ENCODE assay signal across 21 cellular contexts in the genomic region with DNA sequence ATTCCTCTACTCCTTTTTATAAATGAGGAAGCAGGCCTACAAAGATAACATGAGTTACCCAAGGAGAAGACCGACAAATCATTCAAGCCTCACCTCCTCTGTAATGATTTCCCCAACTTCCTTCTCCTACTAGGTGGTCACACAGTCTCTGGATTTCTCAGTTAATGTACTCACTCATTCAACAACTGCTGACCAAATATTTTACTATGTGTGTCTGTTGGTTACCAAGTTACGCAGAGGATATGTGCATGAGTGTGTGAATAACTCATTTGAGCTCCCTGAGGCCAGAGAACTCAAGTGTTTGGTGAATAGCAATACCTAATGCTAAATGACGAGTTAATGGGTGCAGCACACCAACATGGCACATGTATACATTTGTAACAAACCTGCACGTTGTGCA. TPM values are rescaled to one million over a fixed set of nuclear protein-coding genes. Genes with fewer than 3 reads are reported as not detected.
DNase-seq lines count a peak whose midpoint lies in the region; ATAC-seq lines count a peak whose summit lies in the region.
"Had no signal": no experiment of that assay in that cellular context is flagged by ENCODE, and none has a peak within 500 bp of the region (broad histone marks: within the 10 kb centered on the region; RNA-seq: fewer than 3 reads in every experiment).

No MANE protein-coding gene starts in this region.

- H3K36me3 Mint-ChIP-seq in central memory CD8-positive, alpha-beta T cell (ENCODE audit: insufficient read depth), result peaks cover 2% of the 10 kb centered on the region
- peaks cover 0 to 2% of the 10 kb centered on the region in 2 donors for H3K36me3 Mint-ChIP-seq in stimulated activated naive B cell treated with anti-CD40 and anti-IgM and Interleukin-4, amounts not matched to agents 10 μg/mL and 1 μg/mL and 100 μg/mL, for 72 hours

- no peaks in the 10 kb centered on the region for H3K9me3 Mint-ChIP-seq in stimulated activated naive CD8-positive, alpha-beta T cell treated with anti-CD3 and anti-CD28 coated beads, Interleukin-15, amount 100 ng/mL, for 72 hours
- no peaks in the 10 kb centered on the region for H3K9me3 Mint-ChIP-seq in central memory CD8-positive, alpha-beta T cell
- H3K9me3 Mint-ChIP-seq in stimulated activated naive B cell treated with anti-CD40 and anti-IgM and Interleukin-4, amounts not matched to agents 10 μg/mL and 1 μg/mL and 100 μg/mL, for 72 hours, result no peaks in the 10 kb centered on the region
- H3K9me3 Mint-ChIP-seq: activated naive CD4-positive, alpha-beta T cell treated with anti-CD3 and anti-CD28 coated beads, Interleukin-2, amount 50 U/mL, for 24 hours; HFFc6; T-helper 2 cell treated with Interferon-gamma antibody and Interleukin-4, amounts not matched to agents 5 μg/mL and 100 μg/mL, for 36 hours; WTC11 had no signal

- peak; percentile 56 for ATAC-seq in stimulated activated naive CD8-positive, alpha-beta T cell treated with anti-CD3 and anti-CD28 coated beads, Interleukin-15, amount 100 ng/mL, for 72 hours
- ATAC-seq in stimulated activated naive CD8-positive, alpha-beta T cell treated with anti-CD3 and anti-CD28 coated beads, Interleukin-15, Interleukin-2, amounts not matched to agents 100 U/mL and 50 U/mL, for 24 hours, result no peak
- ATAC-seq in central memory CD8-positive, alpha-beta T cell (replicated peaks; ENCODE audit: extremely low read depth, poor library complexity, severe bottlenecking), result no peak
- ATAC-seq in stimulated activated naive B cell treated with anti-CD40 and anti-IgM and Interleukin-4, amounts not matched to agents 10 μg/mL and 1 μg/mL and 100 μg/mL, for 72 hours (replicated peaks), result peak; percentile 41 to 57
- no peak for ATAC-seq in HG02678 (IDR thresholded peaks at IDR 0.05; ENCODE audit: unreplicated experiment)
- no peak for ATAC-seq in HG03469 (IDR thresholded peaks at IDR 0.05; ENCODE audit: unreplicated experiment)
- ATAC-seq: WTC11 had no signal

- no peak overlapping the region for H3K27ac Mint-ChIP-seq in stimulated activated naive CD8-positive, alpha-beta T cell treated with anti-CD3 and anti-CD28 coated beads, Interleukin-15, amount 100 ng/mL, for 72 hours
- H3K27ac Mint-ChIP-seq in central memory CD8-positive, alpha-beta T cell (ENCODE audit: low read depth), result peak overlapping the region; percentile 75
- H3K27ac Mint-ChIP-seq in stimulated activated naive B cell treated with anti-CD40 and anti-IgM and Interleukin-4, amounts not matched to agents 10 μg/mL and 1 μg/mL and 100 μg/mL, for 72 hours, result no peak overlapping the region
- H3K27ac Mint-ChIP-seq: activated naive CD4-positive, alpha-beta T cell treated with anti-CD3 and anti-CD28 coated beads, Interleukin-2, amount 50 U/mL, for 24 hours; brain; HFFc6; T-helper 2 cell treated with Interferon-gamma antibody and Interleukin-4, amounts not matched to agents 5 μg/mL and 100 μg/mL, for 36 hours; WTC11 had no signal

- peaks cover 46% of the 10 kb centered on the region for H3K4me1 Mint-ChIP-seq in stimulated activated naive CD8-positive, alpha-beta T cell treated with anti-CD3 and anti-CD28 coated beads, Interleukin-15, amount 100 ng/mL, for 72 hours
- peaks cover 37% of the 10 kb centered on the region for H3K4me1 Mint-ChIP-seq in central memory CD8-positive, alpha-beta T cell
- peaks cover 1 to 12% of the 10 kb centered on the region in 2 donors for H3K4me1 Mint-ChIP-seq in stimulated activated naive B cell treated with anti-CD40 and anti-IgM and Interleukin-4, amounts not matched to agents 10 μg/mL and 1 μg/mL and 100 μg/mL, for 72 hours

- H3K4me3 Mint-ChIP-seq in stimulated activated naive CD8-positive, alpha-beta T cell treated with anti-CD3 and anti-CD28 coated beads, Interleukin-15, amount 100 ng/mL, for 72 hours, result no peak overlapping the region
- H3K4me3 Mint-ChIP-seq in central memory CD8-positive, alpha-beta T cell, result no peak overlapping the region
- H3K4me3 Mint-ChIP-seq in stimulated activated naive B cell treated with anti-CD40 and anti-IgM and Interleukin-4, amounts not matched to agents 10 μg/mL and 1 μg/mL and 100 μg/mL, for 72 hours, result no peak overlapping the region
- H3K4me3 Mint-ChIP-seq: activated naive CD4-positive, alpha-beta T cell treated with anti-CD3 and anti-CD28 coated beads, Interleukin-2, amount 50 U/mL, for 24 hours; HFFc6; T-helper 2 cell treated with Interferon-gamma antibody and Interleukin-4, amounts not matched to agents 5 μg/mL and 100 μg/mL, for 36 hours; WTC11 had no signal

- DNase-seq in stimulated activated naive CD8-positive, alpha-beta T cell treated with anti-CD3 and anti-CD28 coated beads, Interleukin-15, amount 100 ng/mL, for 72 hours, result no peak
- no peak for DNase-seq in stimulated activated naive CD8-positive, alpha-beta T cell treated with anti-CD3 and anti-CD28 coated beads, Interleukin-15, Interleukin-2, amounts not matched to agents 100 U/mL and 50 U/mL, for 24 hours
- DNase-seq in LHCN-M2 (ENCODE audit: low read depth), result peak; percentile 12
- no peak for DNase-seq in central memory CD8-positive, alpha-beta T cell (ENCODE audit: low spot score in 2 of 2)
- no peak for DNase-seq in stimulated activated naive B cell treated with anti-CD40 and anti-IgM and Interleukin-4, amounts not matched to agents 10 μg/mL and 1 μg/mL and 100 μg/mL, for 72 hours
- DNase-seq in AG08396 (ENCODE audit: low spot score), result no peak
- DNase-seq: activated CD8-positive, alpha-beta memory T cell treated with anti-CD3 and anti-CD28 coated beads for 24 hours; activated T-cell treated with anti-CD3 and anti-CD28 coated beads, Interleukin-2, amount 50 U/mL, for 48 hours; AML-193; HFFc6; NCI-H146; NK-92 treated with Interleukin-12 subunit alpha and Interleukin-12 subunit beta, amount 100 ng/mL, for 24 hours; occipital lobe; RPMI8226; spleen had no signal

- no peaks in the 10 kb centered on the region for H3K27me3 Mint-ChIP-seq in stimulated activated naive CD8-positive, alpha-beta T cell treated with anti-CD3 and anti-CD28 coated beads, Interleukin-15, amount 100 ng/mL, for 72 hours
- no peaks in the 10 kb centered on the region for H3K27me3 Mint-ChIP-seq in central memory CD8-positive, alpha-beta T cell
- H3K27me3 Mint-ChIP-seq in stimulated activated naive B cell treated with anti-CD40 and anti-IgM and Interleukin-4, amounts not matched to agents 10 μg/mL and 1 μg/mL and 100 μg/mL, for 72 hours, result no peaks in the 10 kb centered on the region
- H3K27me3 Mint-ChIP-seq: activated naive CD4-positive, alpha-beta T cell treated with anti-CD3 and anti-CD28 coated beads, Interleukin-2, amount 50 U/mL, for 24 hours; brain had no signal

RNA-seq across cellular contexts. Expression of gene CASK, which starts 10.4 kb away (rescaled TPM):
- 23.7 and 26.4 TPM in 2 replicates for total RNA-seq in LHCN-M2 (2014; rRNA removed)
- 9.5 TPM for polyA plus RNA-seq in LHCN-M2 (2012)

Comparison
In these comparisons a context has a peak if more than half of its experiments do, and no peak if none do; other contexts are left out.
1. ATAC-seq: peak in stimulated activated naive CD8-positive, alpha-beta T cell treated with anti-CD3 and anti-CD28 coated beads, Interleukin-15, amount 100 ng/mL, for 72 hours (single experiment) and stimulated activated naive B cell treated with anti-CD40 and anti-IgM and Interleukin-4, amounts not matched to agents 10 μg/mL and 1 μg/mL and 100 μg/mL, for 72 hours (2 of 2); none in stimulated activated naive CD8-positive, alpha-beta T cell treated with anti-CD3 and anti-CD28 coated beads, Interleukin-15, Interleukin-2, amounts not matched to agents 100 U/mL and 50 U/mL, for 24 hours (single experiment), central memory CD8-positive, alpha-beta T cell (single experiment), HG02678 (single experiment) and HG03469 (single experiment).